ENCODE assay signal across 8 cellular contexts in the genomic region with DNA sequence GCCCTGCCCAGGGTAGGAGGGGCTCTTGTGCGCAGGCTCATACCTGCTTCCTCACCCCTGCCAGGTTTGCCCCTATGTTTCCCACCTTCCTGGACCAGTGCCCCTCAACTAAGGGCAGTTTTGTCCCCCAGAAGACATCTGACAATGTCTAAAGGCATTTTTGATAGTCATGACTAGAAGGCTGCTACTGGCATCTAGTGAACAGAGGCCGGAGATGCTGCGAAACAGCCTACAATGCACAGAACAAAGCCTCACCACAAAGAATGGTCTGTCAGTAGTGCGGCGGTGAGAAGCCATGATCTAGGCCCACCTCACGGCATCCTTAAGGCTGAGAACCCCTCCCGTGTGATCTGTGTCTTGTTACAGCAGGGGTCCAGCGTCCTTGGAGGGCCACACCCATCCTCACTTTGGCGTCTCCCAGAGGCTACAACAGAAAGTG.
DNase-seq lines count a peak whose midpoint lies in the region; ATAC-seq and TF ChIP-seq lines count a peak whose summit lies in the region.

No MANE protein-coding gene starts in this region.

- peaks cover 8 to 15% of the 10 kb centered on the region in 2 donors for H3K4me1 ChIP-seq in neuronal stem cell (ENCODE audit: control insufficient read depth in 2 of 2, insufficient read depth in 1 of 2, low read depth in 1 of 2, low read length in 2 of 2)

- H3K36me3 ChIP-seq in neuronal stem cell (replicated peaks in 1 of 2; ENCODE audit: control insufficient read depth in 2 of 2, insufficient read depth in 2 of 2, low read length in 2 of 2) = no peaks in the 10 kb centered on the region

- H2AFZ ChIP-seq in neuronal stem cell (ENCODE audit: low read length) = peak overlapping the region; percentile 93

- TF ChIP-seq CTCF in GM12874 (IDR thresholded peaks at IDR 0.05; ENCODE audit: insufficient read depth, low read depth, low read length) = peak; percentile 53
- peak; percentile 47 for TF ChIP-seq CTCF in choroid plexus epithelial cell (conservative IDR thresholded peaks at IDR 0.05; ENCODE audit: low read depth, low read length)

- H3K23ac ChIP-seq in neuronal stem cell (ENCODE audit: low read depth, low read length, poor library complexity) = no peak overlapping the region

- H4K8ac ChIP-seq in neuronal stem cell (ENCODE audit: low read depth, low read length) = peak overlapping the region; percentile 7

- no peaks in the 10 kb centered on the region for H3K9me3 ChIP-seq in neuronal stem cell (replicated peaks in 1 of 2; ENCODE audit: control insufficient read depth in 2 of 2, insufficient read depth in 1 of 2, low read depth in 1 of 2, low read length in 2 of 2)

- no peak overlapping the region for H3K4ac ChIP-seq in neuronal stem cell (ENCODE audit: low read length)

- H2BK120ac ChIP-seq in neuronal stem cell (ENCODE audit: low read depth, low read length) = no peak overlapping the region

- DNase-seq in NCI-H2107 (lab: John Stamatoyannopoulos, UW) (peak; percentile 10), choroid plexus epithelial cell (ENCODE audit: low read depth) (peak; percentile 40), neuronal stem cell (ENCODE audit: low spot score) (no peak), hepatic stellate cell (ENCODE audit: low spot score) (no peak), SHP77 treated with DMSO at 0.1 percent for 48 hours (lab: John Stamatoyannopoulos, UW) (no peak)

- H3K4me2 ChIP-seq in neuronal stem cell (ENCODE audit: insufficient read depth, low read length, poor library complexity, severe bottlenecking) = no peak overlapping the region

- H2AK5ac ChIP-seq in neuronal stem cell (ENCODE audit: low read depth, low read length) = peak overlapping the region; percentile 65

- H2BK15ac ChIP-seq in neuronal stem cell (ENCODE audit: low read length) = no peak overlapping the region

- no peaks in the 10 kb centered on the region for H3K27me3 ChIP-seq in neuronal stem cell (ENCODE audit: control insufficient read depth in 3 of 3, insufficient read depth in 3 of 3, low read depth in 1 of 3, low read length in 3 of 3)

- no CpG with 5 or more reads among the region's 9 CpGs for WGBS in neuronal stem cell (ENCODE audit: extremely low coverage in 2 of 2, insufficient read length in 2 of 2, insufficient replicate concordance in 1 of 2), 2 donors

- ATAC-seq in HG02763 (IDR thresholded peaks at IDR 0.05; ENCODE audit: unreplicated experiment) (no peak), HG03342 (IDR thresholded peaks at IDR 0.05; ENCODE audit: unreplicated experiment) (no peak)

- H3K9ac ChIP-seq in neuronal stem cell (ENCODE audit: low read depth, low read length, poor library complexity) = no peak overlapping the region

- H3K4me3 ChIP-seq in choroid plexus epithelial cell (ENCODE audit: low read depth, low read length) (no peak overlapping the region), neuronal stem cell (ENCODE audit: low read length in 2 of 2) (no peak overlapping the region)

- H2BK5ac ChIP-seq in neuronal stem cell (ENCODE audit: low read length) = no peak overlapping the region

- H3K14ac ChIP-seq in neuronal stem cell (ENCODE audit: low read length) = no peak overlapping the region

- no peak overlapping the region for H2BK12ac ChIP-seq in neuronal stem cell (ENCODE audit: low read length)

- H3K27ac ChIP-seq in neuronal stem cell (replicated peaks; ENCODE audit: low read length) = no peak overlapping the region

- H4K91ac ChIP-seq in neuronal stem cell (ENCODE audit: low read depth, low read length, poor library complexity) = no peak overlapping the region

- H3K18ac ChIP-seq in neuronal stem cell (ENCODE audit: low read length) = peak overlapping the region; percentile 39

- H3K79me1 ChIP-seq in neuronal stem cell (ENCODE audit: low read depth, low read length) = no peaks in the 10 kb centered on the region

Comparison
In these comparisons a context has a peak if more than half of its experiments do, and no peak if none do; other contexts are left out.
1. DNase-seq: peak in NCI-H2107 (single experiment) and choroid plexus epithelial cell (single experiment); none in neuronal stem cell (single experiment), hepatic stellate cell (single experiment) and SHP77 treated with DMSO at 0.1 percent for 48 hours (single experiment).